ENCODE assay signal across 32 cellular contexts in genomic region chr15:43299884-43300283, GRCh38. TPM values are rescaled to one million over a fixed set of nuclear protein-coding genes. Genes with fewer than 3 reads are reported as not detected.
"Had no signal": no experiment of that assay in that cellular context is flagged by ENCODE, and none has a peak within 500 bp of the region (broad histone marks: within the 10 kb centered on the region; RNA-seq: fewer than 3 reads in every experiment).

No MANE protein-coding gene starts in this region.

- H3K4me1 ChIP-seq: suprapubic skin, testis, tibial artery, tibial nerve, transverse colon, upper lobe of left lung, upper lobe of right lung, uterus, vagina had no signal

- H3K4me3 ChIP-seq: suprapubic skin, testis, thoracic aorta, thyroid gland, tibial artery, tibial nerve, transverse colon, upper lobe of left lung, upper lobe of right lung, uterus, vagina had no signal

- H3K27ac Mint-ChIP-seq: stimulated activated effector memory CD8-positive, alpha-beta T cell treated with anti-CD3 and anti-CD28 coated beads, Interleukin-12 subunit alpha, Interleukin-12 subunit beta, amount 100 ng/mL, for 72 hours; stimulated activated memory B cell treated with anti-CD40 and anti-IgM and Interleukin-4, amounts not matched to agents 10 μg/mL and 1 μg/mL and 100 μg/mL, for 72 hours; stimulated activated naive B cell treated with anti-CD40 and anti-IgM and Interleukin-4, amounts not matched to agents 10 μg/mL and 1 μg/mL and 100 μg/mL, for 72 hours; stimulated activated naive CD8-positive, alpha-beta T cell treated with anti-CD3 and anti-CD28 coated beads, Interleukin-15, amount 100 ng/mL, for 72 hours; stimulated activated naive CD8-positive, alpha-beta T cell treated with anti-CD3 and anti-CD28 coated beads, Interleukin-15, Interleukin-2, amounts not matched to agents 100 ng/mL and 50 ng/mL, for 24 hours; type B pancreatic cell had no signal

- H3K36me3 ChIP-seq: suprapubic skin, thoracic aorta, thyroid gland, tibial artery, tibial nerve, transverse colon, upper lobe of left lung, upper lobe of right lung, uterus, vagina had no signal

- ATAC-seq: stimulated activated effector memory CD8-positive, alpha-beta T cell treated with anti-CD3 and anti-CD28 coated beads, Interleukin-12 subunit alpha, Interleukin-12 subunit beta, amount 100 ng/mL, for 72 hours; stimulated activated memory B cell treated with anti-CD40 and anti-IgM and Interleukin-4, amounts not matched to agents 10 μg/mL and 1 μg/mL and 100 μg/mL, for 72 hours; stimulated activated naive B cell treated with anti-CD40 and anti-IgM and Interleukin-4, amounts not matched to agents 10 μg/mL and 1 μg/mL and 100 μg/mL, for 72 hours; stimulated activated naive CD8-positive, alpha-beta T cell treated with anti-CD3 and anti-CD28 coated beads, Interleukin-15, amount 100 ng/mL, for 72 hours; stimulated activated naive CD8-positive, alpha-beta T cell treated with anti-CD3 and anti-CD28 coated beads, Interleukin-15, Interleukin-2, amounts not matched to agents 100 U/mL and 50 U/mL, for 24 hours; upper lobe of right lung had no signal

- H3K27ac ChIP-seq: suprapubic skin, testis, thoracic aorta, thyroid gland, tibial artery, tibial nerve, transverse colon, upper lobe of left lung, upper lobe of right lung, uterus, vagina had no signal

- H3K36me3 Mint-ChIP-seq: stimulated activated effector memory CD8-positive, alpha-beta T cell treated with anti-CD3 and anti-CD28 coated beads, Interleukin-12 subunit alpha, Interleukin-12 subunit beta, amount 100 ng/mL, for 72 hours; stimulated activated memory B cell treated with anti-CD40 and anti-IgM and Interleukin-4, amounts not matched to agents 10 μg/mL and 1 μg/mL and 100 μg/mL, for 72 hours; stimulated activated naive B cell treated with anti-CD40 and anti-IgM and Interleukin-4, amounts not matched to agents 10 μg/mL and 1 μg/mL and 100 μg/mL, for 72 hours; type B pancreatic cell had no signal

- H3K9me3 ChIP-seq: suprapubic skin, testis, thoracic aorta, thyroid gland, tibial artery, tibial nerve, transverse colon, upper lobe of left lung, upper lobe of right lung, uterus, vagina had no signal

- H3K4me1 Mint-ChIP-seq: stimulated activated effector memory CD8-positive, alpha-beta T cell treated with anti-CD3 and anti-CD28 coated beads, Interleukin-12 subunit alpha, Interleukin-12 subunit beta, amount 100 ng/mL, for 72 hours; stimulated activated memory B cell treated with anti-CD40 and anti-IgM and Interleukin-4, amounts not matched to agents 10 μg/mL and 1 μg/mL and 100 μg/mL, for 72 hours; stimulated activated naive B cell treated with anti-CD40 and anti-IgM and Interleukin-4, amounts not matched to agents 10 μg/mL and 1 μg/mL and 100 μg/mL, for 72 hours; stimulated activated naive CD8-positive, alpha-beta T cell treated with anti-CD3 and anti-CD28 coated beads, Interleukin-15, amount 100 ng/mL, for 72 hours had no signal

- H3K27me3 ChIP-seq: testis, thyroid gland, upper lobe of left lung, vagina had no signal

- H3K9me3 Mint-ChIP-seq: stimulated activated effector memory CD8-positive, alpha-beta T cell treated with anti-CD3 and anti-CD28 coated beads, Interleukin-12 subunit alpha, Interleukin-12 subunit beta, amount 100 ng/mL, for 72 hours; stimulated activated memory B cell treated with anti-CD40 and anti-IgM and Interleukin-4, amounts not matched to agents 10 μg/mL and 1 μg/mL and 100 μg/mL, for 72 hours; stimulated activated naive B cell treated with anti-CD40 and anti-IgM and Interleukin-4, amounts not matched to agents 10 μg/mL and 1 μg/mL and 100 μg/mL, for 72 hours; stimulated activated naive CD8-positive, alpha-beta T cell treated with anti-CD3 and anti-CD28 coated beads, Interleukin-15, amount 100 ng/mL, for 72 hours; stimulated activated naive CD8-positive, alpha-beta T cell treated with anti-CD3 and anti-CD28 coated beads, Interleukin-15, Interleukin-2, amounts not matched to agents 100 ng/mL and 50 ng/mL, for 24 hours; type B pancreatic cell had no signal

- FAIRE-seq: urothelium cell line had no signal

- H3K4me3 Mint-ChIP-seq: stimulated activated effector memory CD8-positive, alpha-beta T cell treated with anti-CD3 and anti-CD28 coated beads, Interleukin-12 subunit alpha, Interleukin-12 subunit beta, amount 100 ng/mL, for 72 hours; stimulated activated memory B cell treated with anti-CD40 and anti-IgM and Interleukin-4, amounts not matched to agents 10 μg/mL and 1 μg/mL and 100 μg/mL, for 72 hours; stimulated activated naive B cell treated with anti-CD40 and anti-IgM and Interleukin-4, amounts not matched to agents 10 μg/mL and 1 μg/mL and 100 μg/mL, for 72 hours; stimulated activated naive CD8-positive, alpha-beta T cell treated with anti-CD3 and anti-CD28 coated beads, Interleukin-15, amount 100 ng/mL, for 72 hours; stimulated activated naive CD8-positive, alpha-beta T cell treated with anti-CD3 and anti-CD28 coated beads, Interleukin-15, Interleukin-2, amounts not matched to agents 100 ng/mL and 50 ng/mL, for 24 hours; type B pancreatic cell had no signal

- DNase-seq: stimulated activated CD4-positive, alpha-beta T cell treated with anti-CD3 and anti-CD28 coated beads, Interleukin-1b, Interleukin-23, amount 100 ng/mL, for 48 hours; stimulated activated CD4-positive, alpha-beta T cell treated with anti-CD3 and anti-CD28 coated beads, Interleukin-2, amount 100 ng/mL, for 24 hours; stimulated activated CD4-positive, alpha-beta T cell treated with anti-CD3 and anti-CD28 coated beads, Interleukin-2, amount 100 ng/mL, for 48 hours; stimulated activated CD4-positive, alpha-beta T cell treated with anti-CD3 and anti-CD28 coated beads, Interleukin-4, amount 100 ng/mL, for 1 hour; stimulated activated CD4-positive, alpha-beta T cell treated with anti-CD3 and anti-CD28 coated beads, Interleukin-4, amount 100 ng/mL, for 24 hours; stimulated activated CD4-positive, alpha-beta T cell treated with anti-CD3 and anti-CD28 coated beads, Interleukin-4, amount 100 ng/mL, for 4 hours; stimulated activated naive B cell treated with anti-CD40 and anti-IgM and Interleukin-4, amounts not matched to agents 10 μg/mL and 1 μg/mL and 100 μg/mL, for 72 hours; stimulated activated naive CD4-positive, alpha-beta T cell; stimulated activated naive CD4-positive, alpha-beta T cell treated with Interleukin-2 at 50 U/mL for 16 hours; stimulated activated naive CD8-positive, alpha-beta T cell treated with anti-CD3 and anti-CD28 coated beads, Interleukin-15, amount 100 ng/mL, for 72 hours; stimulated activated naive CD8-positive, alpha-beta T cell treated with anti-CD3 and anti-CD28 coated beads, Interleukin-15, Interleukin-2, amounts not matched to agents 100 U/mL and 50 U/mL, for 24 hours; testis; thyroid gland; tibial artery; transverse colon; trophoblast cell; upper lobe of left lung; upper lobe of right lung; uterus had no signal

RNA-seq across cellular contexts. Expression of gene TGM7, which starts 2.2 kb away (rescaled TPM):
- total RNA-seq: subcutaneous adipose tissue, suprapubic skin, temporal lobe, thoracic aorta, thyroid gland, tibial nerve, transverse colon, upper lobe of left lung, upper lobe of right lung, ureter, urinary bladder, uterus, vagina had no signal
- polyA plus RNA-seq: urinary bladder had no signal

RNA-seq across cellular contexts. Expression of gene TGM5, which starts 33.2 kb away (rescaled TPM):
- total RNA-seq: temporal lobe, thoracic aorta, thyroid gland, tibial nerve, upper lobe of right lung, uterus had no signal
